ENCODE assay signal across 8 cellular contexts in genomic region chr17:82238562-82239201, GRCh38. TPM values are rescaled to one million over a fixed set of nuclear protein-coding genes. Genes with fewer than 3 reads are reported as not detected.
DNase-seq lines count a peak whose midpoint lies in the region; ATAC-seq and TF ChIP-seq lines count a peak whose summit lies in the region.

No MANE protein-coding gene starts in this region.

- no peaks in the 10 kb centered on the region for H3K27me3 Mint-ChIP-seq in memory B cell

- in situ Hi-C loops in ACHN (cut with HindIII; ENCODE audit: low pct_ligation_motif_present, low pct_unique_long_range_greater_than_20kb, low sequenced_read_pairs), result no loop called here

- no peaks in the 10 kb centered on the region for H3K27me3 ChIP-seq in AG04450 (ENCODE audit: control insufficient read depth, insufficient read depth, low read length)

- no peak overlapping the region for H3K4me3 ChIP-seq in AG04450 (ENCODE audit: low read depth, low read length)

- H3K36me3 Mint-ChIP-seq in memory B cell, result peaks cover 8% of the 10 kb centered on the region

- CTCF ChIA-PET in AG04450 (lab: Charles Lee), result interaction anchor here (0.6 to 0.9 kb wide), 2 partner anchors 21 to 135 kb away, joined by 3 read pairs; no protein-coding TSS in a partner anchor

- peak overlapping the region; percentile 81 for H3K4me3 Mint-ChIP-seq in memory B cell

- H3K27ac Mint-ChIP-seq in memory B cell, result peak overlapping the region; percentile 56

- H3K9me3 ChIP-seq in AG04450 (ENCODE audit: control insufficient read depth, insufficient read depth, low read length), result peaks cover 3% of the 10 kb centered on the region; the same call in 1 of the 2 replicates

- POLR2A ChIA-PET in AG04450 (lab: Yijun Ruan, JAX), result interaction anchor here (0.8 kb wide), 1 partner anchor 33 kb away, joined by 3 read pairs; no protein-coding TSS in a partner anchor

- TF ChIP-seq CTCF in AG04450 (IDR thresholded peaks at IDR 0.05; ENCODE audit: low read depth, low read length), result no peak

- ATAC-seq in memory B cell (ENCODE audit: low read depth) (peak; percentile 30), HG02798 (IDR thresholded peaks at IDR 0.05; ENCODE audit: poor library complexity, unreplicated experiment) (no peak)

- no peaks in the 10 kb centered on the region for H3K9me3 Mint-ChIP-seq in memory B cell

- H3K27ac ChIP-seq in AG04450 (ENCODE audit: low read depth, low read length) (peak overlapping the region; percentile 39), caudate nucleus (ENCODE audit: low read depth, low read length) (peak overlapping the region; percentile 44)

- H3K4me1 Mint-ChIP-seq in memory B cell, result peaks cover 39% of the 10 kb centered on the region

- DNase-seq in AG04450 (ENCODE audit: low read depth, low spot score) (no peak), HPDE6-E6E7 (ENCODE audit: extremely low spot score) (peak; percentile 82), caudate nucleus (lab: John Stamatoyannopoulos, UW) (peak in 45 of 61 donors; percentile 22 to 89 (median 58)), memory B cell (ENCODE audit: low spot score in 2 of 2) (no peak), ACHN (no peak)
- peak; percentile 40 for DNase-seq in activated CD4-positive, CD25-positive, alpha-beta regulatory T cell treated with anti-CD3 and anti-CD28 coated beads, Interleukin-2, amount 50 U/mL, for 16 hours (ENCODE audit: low read depth, low spot score)
- DNase-seq in stimulated activated CD8-positive, alpha-beta memory T cell treated with anti-CD3 and anti-CD28 coated beads, Interleukin-7, amount 100 ng/mL, for 24 hours (ENCODE audit: low read depth), result peak; percentile 41

RNA-seq across cellular contexts. Expression of gene SLC16A3, which starts 9.8 kb away (rescaled TPM):
- 61.7 and 80.3 TPM in 2 replicates for polyA plus RNA-seq in AG04450 (2011; rRNA removed)
- 49.6 and 71.2 TPM in 2 replicates for polyA minus RNA-seq in AG04450 (2011; rRNA and poly(A)+ RNA removed)

RNA-seq across cellular contexts. Expression of gene CCDC57, which starts 26.0 kb away (rescaled TPM):
- polyA plus RNA-seq in AG04450 (2011; rRNA removed), result 11.1 and 13.2 TPM in 2 replicates
- polyA minus RNA-seq in AG04450 (2011; rRNA and poly(A)+ RNA removed), result 15.9 and 16.9 TPM in 2 replicates

RNA-seq across cellular contexts. Expression of gene CSNK1D, which starts 34.8 kb away (rescaled TPM):
- polyA plus RNA-seq in AG04450 (2011; rRNA removed), result 74.4 and 89.9 TPM in 2 replicates
- polyA minus RNA-seq in AG04450 (2011; rRNA and poly(A)+ RNA removed), result 101 and 105 TPM in 2 replicates

Comparison
In these comparisons a context has a peak if more than half of its experiments do, and no peak if none do; other contexts are left out.
1. DNase-seq: peak in HPDE6-E6E7 (single experiment), activated CD4-positive, CD25-positive, alpha-beta regulatory T cell treated with anti-CD3 and anti-CD28 coated beads, Interleukin-2, amount 50 U/mL, for 16 hours (single experiment), caudate nucleus (45 of 61) and stimulated activated CD8-positive, alpha-beta memory T cell treated with anti-CD3 and anti-CD28 coated beads, Interleukin-7, amount 100 ng/mL, for 24 hours (single experiment); none in AG04450 (single experiment), memory B cell (0 of 2) and ACHN (single experiment).